Comparison of ENCODE assay signal across 8 cellular contexts in the genomic region with DNA sequence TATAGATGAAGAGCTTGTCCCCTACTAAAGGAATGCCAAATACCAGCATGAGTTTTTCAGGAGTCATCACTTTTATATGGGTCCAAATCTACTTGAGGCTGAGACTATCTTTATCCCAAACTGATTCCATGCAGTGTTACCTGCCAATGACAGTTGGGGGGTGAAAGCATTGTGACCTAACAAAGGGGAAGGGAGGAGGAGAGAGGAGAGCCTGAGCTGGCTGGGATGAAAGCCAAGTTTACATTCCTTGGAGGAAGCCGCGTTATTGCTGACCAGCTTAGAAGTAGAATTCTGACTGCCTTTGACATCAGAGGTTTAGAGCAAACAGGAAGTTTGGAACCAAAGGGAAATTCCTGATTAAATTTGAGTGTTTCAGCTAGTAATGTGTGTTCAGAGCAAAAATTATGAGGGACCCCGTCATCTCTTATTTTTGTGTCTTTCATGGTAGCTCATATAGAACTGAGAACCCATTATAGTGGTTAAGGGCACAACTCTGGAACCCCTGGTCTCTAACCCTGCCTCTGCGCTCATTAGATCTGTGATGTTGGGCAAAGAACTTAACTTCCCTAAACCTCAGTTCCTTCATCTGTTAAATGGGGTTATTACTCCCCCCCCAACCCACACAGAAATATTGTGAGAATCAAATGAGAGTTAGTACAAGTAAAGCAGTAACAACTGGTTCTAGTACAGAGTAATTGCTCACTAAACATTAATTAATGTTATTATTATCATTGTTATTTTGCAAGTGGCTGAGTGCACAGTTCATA.
DNase-seq lines count a peak whose midpoint lies in the region; ATAC-seq and TF ChIP-seq lines count a peak whose summit lies in the region.

No MANE protein-coding gene starts in this region.

- peak overlapping the region; percentile 4 for H2AFZ ChIP-seq in parathyroid adenoma

- no peak overlapping the region for H3K9ac ChIP-seq in parathyroid adenoma

- H3K9me3 ChIP-seq in parathyroid adenoma (ENCODE audit: control insufficient read depth, low read length): no peaks in the 10 kb centered on the region

- ATAC-seq in GM18520 (IDR thresholded peaks at IDR 0.05; ENCODE audit: unreplicated experiment) (no peak), GM21825 (IDR thresholded peaks at IDR 0.05; ENCODE audit: unreplicated experiment) (no peak)

- no peaks in the 10 kb centered on the region for H3K79me2 ChIP-seq in parathyroid adenoma

- H3K4me2 ChIP-seq in parathyroid adenoma (ENCODE audit: low read length): peak overlapping the region; percentile 68

- no peak for TF ChIP-seq CTCF in fibroblast of mammary gland (conservative IDR thresholded peaks at IDR 0.05; ENCODE audit: control insufficient read depth, insufficient read depth, low read depth, low read length)
- no peak for TF ChIP-seq CTCF in parathyroid adenoma (IDR thresholded peaks at IDR 0.05)

- H3K4me1 ChIP-seq in parathyroid adenoma: peaks cover 26% of the 10 kb centered on the region

- DNase-seq in DMS53 (lab: John Stamatoyannopoulos, UW) (peak; percentile 47), RPMI8226 (peak; percentile 20), fibroblast of mammary gland (ENCODE audit: low read depth) (peak; percentile 98), MV-4-11 (lab: John Stamatoyannopoulos, UW) (no peak), SHP77 treated with DMSO at 0.1 percent for 48 hours (lab: John Stamatoyannopoulos, UW) (no peak)

- H3K27me3 ChIP-seq in parathyroid adenoma (ENCODE audit: control insufficient read depth, insufficient read depth, low read length): no peaks in the 10 kb centered on the region

- H3K36me3 ChIP-seq in parathyroid adenoma (ENCODE audit: control insufficient read depth, insufficient read depth, low read length): no peaks in the 10 kb centered on the region

- peak overlapping the region; percentile 84 for H3K27ac ChIP-seq in parathyroid adenoma

- H3K4me3 ChIP-seq in fibroblast of mammary gland (ENCODE audit: control insufficient read depth, low read depth, low read length) (no peak overlapping the region), parathyroid adenoma (ENCODE audit: low read depth, low read length) (peak overlapping the region; percentile 39)

Comparison
In these comparisons a context has a peak if more than half of its experiments do, and no peak if none do; other contexts are left out.
1. DNase-seq: peak in DMS53 (single experiment), RPMI8226 (single experiment) and fibroblast of mammary gland (single experiment); none in MV-4-11 (single experiment) and SHP77 treated with DMSO at 0.1 percent for 48 hours (single experiment).